In genomic region chr7:153320005-153320404, GRCh38 we compare ENCODE assay signal across 4 cellular contexts.
"Had no signal": no experiment of that assay in that cellular context is flagged by ENCODE, and none has a peak within 500 bp of the region (broad histone marks: within the 10 kb centered on the region; RNA-seq: fewer than 3 reads in every experiment).

No MANE protein-coding gene starts in this region.

- H3K4me3 ChIP-seq: GM23338 had no signal

- DNase-seq: H9, HCEC 1CT, IMR-90 had no signal
